ENCODE assay signal across 1 cellular context in genomic region chr10:122344741-122345258, GRCh38.
TF ChIP-seq lines count a peak whose summit lies in the region.

No MANE protein-coding gene starts in this region.

TF ChIP-seq in HepG2, 621 proteins besides CTCF, POLR2A, EP300 and RAD21 (continued from another document and continues in another):
- no peak for TF ChIP-seq ZNF609 (CRISPR knock-in tag; IDR thresholded peaks at IDR 0.05; ENCODE audit: borderline replicate concordance)
- no peak for TF ChIP-seq THAP7 (CRISPR knock-in tag; IDR thresholded peaks at IDR 0.05)
- TF ChIP-seq SRF (IDR thresholded peaks at IDR 0.05; ENCODE audit: low read depth, low read length) = no peak
- TF ChIP-seq HDAC2 (CRISPR knock-in tag; IDR thresholded peaks at IDR 0.05) = peak; percentile 71
- TF ChIP-seq ZNF614 (CRISPR knock-in tag; IDR thresholded peaks at IDR 0.05; ENCODE audit: borderline replicate concordance) = peak; percentile 61
- TF ChIP-seq DPF2 (CRISPR knock-in tag; IDR thresholded peaks at IDR 0.05; ENCODE audit: borderline replicate concordance, low read depth) = peak; percentile 49; the same call in 1 of the 2 replicates
- TF ChIP-seq ZBTB7A (CRISPR knock-in tag; IDR thresholded peaks at IDR 0.05) = no peak
- no peak for TF ChIP-seq DMTF1 (CRISPR knock-in tag; IDR thresholded peaks at IDR 0.05)
- no peak for TF ChIP-seq SSRP1 (CRISPR knock-in tag; IDR thresholded peaks at IDR 0.05)
- TF ChIP-seq ZNF503 (CRISPR knock-in tag; IDR thresholded peaks at IDR 0.05) = no peak; the same call in 1 of the 2 replicates
- 0 out of 2 replicates have a peak, but pooled peaks have one; percentile 56 for TF ChIP-seq SKIL (CRISPR knock-in tag; IDR thresholded peaks at IDR 0.05; ENCODE audit: borderline replicate concordance)
- peak; percentile 97 for TF ChIP-seq FOSL1 (CRISPR knock-in tag; IDR thresholded peaks at IDR 0.05; ENCODE audit: borderline replicate concordance)
- no peak for TF ChIP-seq ZNF879 (CRISPR knock-in tag; IDR thresholded peaks at IDR 0.05)
- TF ChIP-seq ZNF263 (CRISPR knock-in tag; IDR thresholded peaks at IDR 0.05) = peak; percentile 93
- TF ChIP-seq ZSCAN20 (CRISPR knock-in tag; IDR thresholded peaks at IDR 0.05; ENCODE audit: borderline replicate concordance) = no peak
- peak; percentile 60 for TF ChIP-seq POLR2AphosphoS5 (IDR thresholded peaks at IDR 0.05; ENCODE audit: low read depth, low read length)
- peak; percentile 67; the same call in 1 of the 2 replicates for TF ChIP-seq MEIS2 (CRISPR knock-in tag; IDR thresholded peaks at IDR 0.05)
- no peak for TF ChIP-seq ZNF576 (CRISPR knock-in tag; IDR thresholded peaks at IDR 0.05)
- TF ChIP-seq ZNF749 (CRISPR knock-in tag; IDR thresholded peaks at IDR 0.05; ENCODE audit: borderline replicate concordance) = no peak
- TF ChIP-seq HES4 (CRISPR knock-in tag; IDR thresholded peaks at IDR 0.05; ENCODE audit: borderline replicate concordance) = no peak
- TF ChIP-seq NFYB (CRISPR knock-in tag; IDR thresholded peaks at IDR 0.05) = no peak
- TF ChIP-seq ZSCAN5A (CRISPR knock-in tag; IDR thresholded peaks at IDR 0.05; ENCODE audit: borderline replicate concordance) = no peak; the same call in 1 of the 2 replicates
- no peak for TF ChIP-seq ZHX2 (IDR thresholded peaks at IDR 0.05; ENCODE audit: low read depth)
- TF ChIP-seq ZHX2 (CRISPR knock-in tag; IDR thresholded peaks at IDR 0.05; ENCODE audit: borderline replicate concordance) = no peak
- TF ChIP-seq ZNF101 (CRISPR knock-in tag; IDR thresholded peaks at IDR 0.05; ENCODE audit: borderline replicate concordance, low read depth) = no peak
- no peak for TF ChIP-seq ZUFSP (CRISPR knock-in tag; IDR thresholded peaks at IDR 0.05; ENCODE audit: borderline replicate concordance)
- TF ChIP-seq ZBTB44 (CRISPR knock-in tag; IDR thresholded peaks at IDR 0.05) = no peak
- TF ChIP-seq ZNF275 (CRISPR knock-in tag; IDR thresholded peaks at IDR 0.05; ENCODE audit: borderline replicate concordance) = no peak
